Comparison of ENCODE assay signal across 25 cellular contexts in the genomic region with DNA sequence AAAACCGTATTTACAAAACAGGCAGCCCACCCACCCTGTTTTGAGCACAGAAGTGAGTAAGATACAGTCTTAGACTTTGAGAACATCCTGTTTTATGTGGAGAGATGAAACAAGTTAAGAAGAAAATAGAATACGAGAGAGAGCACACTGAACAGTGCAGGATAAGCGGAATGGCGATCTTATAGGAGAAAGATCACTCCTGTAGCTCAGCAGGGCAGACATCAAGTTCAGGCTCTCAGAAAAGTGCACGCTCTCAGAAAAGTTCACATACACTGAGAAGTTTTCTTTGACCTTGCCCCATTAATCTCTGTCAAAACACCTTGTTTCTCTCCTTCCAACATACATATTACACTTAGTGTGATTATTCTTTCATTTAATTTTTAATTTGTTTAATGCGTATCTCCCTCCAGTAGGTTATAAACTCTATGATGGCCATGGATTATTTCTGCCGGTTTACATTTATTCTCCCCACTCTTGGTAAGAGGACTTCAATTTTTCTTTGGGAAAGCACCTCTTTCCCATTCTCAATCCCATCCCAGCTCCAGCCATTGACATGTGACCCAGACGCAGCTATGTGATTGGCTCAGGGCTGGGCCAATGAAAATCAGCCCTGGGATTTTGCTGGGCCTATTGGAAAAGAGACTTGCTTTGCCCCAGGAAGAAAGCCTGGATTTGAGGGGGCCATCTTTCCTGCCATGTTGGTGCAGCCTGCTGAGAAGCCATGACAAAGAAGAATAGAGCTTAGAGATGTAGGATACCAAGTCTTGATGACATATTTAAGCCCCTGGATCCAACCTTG. TPM values are rescaled to one million over a fixed set of nuclear protein-coding genes. Genes with fewer than 3 reads are reported as not detected.
DNase-seq lines count a peak whose midpoint lies in the region; ATAC-seq and TF ChIP-seq lines count a peak whose summit lies in the region.
"Had no signal": no experiment of that assay in that cellular context is flagged by ENCODE, and none has a peak within 500 bp of the region (broad histone marks: within the 10 kb centered on the region; RNA-seq: fewer than 3 reads in every experiment).

No MANE protein-coding gene starts in this region.

- no peaks in the 10 kb centered on the region for H3K79me2 ChIP-seq in HCT116 (ENCODE audit: insufficient read depth, low read length)

- H3K27ac ChIP-seq in HCT116 (ENCODE audit: low read depth, low read length) (no peak overlapping the region), RWPE1 (no peak overlapping the region)
- H3K27ac ChIP-seq: C4-2B, HL-60, SK-N-MC had no signal

- H3K9me2 ChIP-seq in HCT116 (ENCODE audit: insufficient read depth), result no peaks in the 10 kb centered on the region

- no peak overlapping the region for H3K9ac ChIP-seq in HCT116 (ENCODE audit: low read length)

- TF ChIP-seq RAD21 in HCT116 (IDR thresholded peaks at IDR 0.05; ENCODE audit: low read depth), result no peak

- POLR2A ChIA-PET in HCT116 (lab: Charles Lee), result no interaction called here
- POLR2A ChIA-PET in RWPE1 (lab: Yijun Ruan, JAX; ENCODE audit: low non-redundant PET), result no interaction called here

- no peak overlapping the region for H3K4me2 ChIP-seq in HCT116 (ENCODE audit: low read length)

- no peaks in the 10 kb centered on the region for H3K9me3 ChIP-seq in HCT116 (ENCODE audit: control insufficient read depth in 1 of 2, insufficient read depth in 1 of 2, low read depth in 1 of 2, low read length in 2 of 2)

- RAD21 ChIA-PET in HCT116 (lab: Charles Lee; ENCODE audit: low non-redundant PET in 1 of 2, low total read pairs in 2 of 2, uncharacterized antibody in 2 of 2, unreplicated experiment in 2 of 2), result no interaction called here

- no peak overlapping the region for H2AFZ ChIP-seq in HCT116 (ENCODE audit: low read depth, low read length, poor library complexity, severe bottlenecking)

- CTCF ChIA-PET in HCT116 (lab: Charles Lee) (interaction anchor here (1.2 kb wide), 1 partner anchor 18 kb away, joined by 4 read pairs; no protein-coding TSS in a partner anchor), RWPE1 (lab: Yijun Ruan, JAX) (interaction anchor here (0.6 to 1.2 kb wide), 4 partner anchors 18 to 166 kb away, joined by 3 to 4 read pairs (median 3); no protein-coding TSS in a partner anchor)

- no peak overlapping the region for H3K4me3 ChIP-seq in HCT116 (replicated peaks in 1 of 2; ENCODE audit: low read depth in 1 of 2, low read length in 2 of 2)
- H3K4me3 ChIP-seq: SK-N-MC had no signal

- peaks cover 19% of the 10 kb centered on the region for H3K27me3 ChIP-seq in HCT116 (ENCODE audit: insufficient read depth, low read length)

- intact Hi-C loops in HCT116 (cut with micrococcal nuclease), result no loop called here

- DNase-seq in NCI-H2171 treated with DMSO at 0.1 percent for 48 hours (lab: John Stamatoyannopoulos, UW), result peak; percentile 16
- DNase-seq in NCI-H2171 (lab: John Stamatoyannopoulos, UW), result no peak
- DNase-seq in HCT116 (ENCODE audit: low read depth, low spot score), result no peak
- peak; percentile 47 for DNase-seq in RWPE1 (ENCODE audit: low spot score)
- peak; percentile 56 for DNase-seq in iPS-NIHi11 (ENCODE audit: low spot score)
- no peak for DNase-seq in NCI-H1105 treated with DMSO at 0.1 percent for 48 hours (lab: John Stamatoyannopoulos, UW)
- no peak for DNase-seq in NK-92 treated with Interleukin-12 subunit alpha and Interleukin-12 subunit beta, amount 100 ng/mL, for 24 hours (lab: John Stamatoyannopoulos, UW)
- DNase-seq: 8988T; Calu3; CD8-positive, alpha-beta memory T cell; DMS53; GDM1; Kasumi-1; NCI-H1436; NCI-H2029; NCI-H524 treated with DMSO at 0.1 percent for 48 hours; PC-3; SHP77 had no signal

- ATAC-seq in HCT116 (peak; percentile 69), GM21367 (IDR thresholded peaks at IDR 0.05; ENCODE audit: unreplicated experiment) (no peak)
- ATAC-seq: PC-3 had no signal

- no TSS peak for BruUV-seq in HCT116 (replicated peaks; lab: Mats Ljungman, UMichigan)

- H3K4me1 ChIP-seq in HCT116 (ENCODE audit: control insufficient read depth in 1 of 2, insufficient read depth in 2 of 2, low read length in 2 of 2), result no peaks in the 10 kb centered on the region

- no peaks in the 10 kb centered on the region for H4K20me1 ChIP-seq in HCT116 (ENCODE audit: insufficient read depth)

- TF ChIP-seq CTCF in HCT116 (IDR thresholded peaks at IDR 0.05 in 2 of 3, conservative IDR thresholded peaks at IDR 0.05 in 1 of 3; ENCODE audit: borderline replicate concordance in 1 of 3, insufficient read depth in 1 of 3, low read depth in 2 of 3, low read length in 2 of 3) (no peak), RWPE1 (conservative IDR thresholded peaks at IDR 0.05; ENCODE audit: low read depth) (no peak)

- no peaks in the 10 kb centered on the region for H3K36me3 ChIP-seq in HCT116 (ENCODE audit: control insufficient read depth in 1 of 2, insufficient read depth in 2 of 2, low read length in 2 of 2)

- peak; percentile 50 for TF ChIP-seq POLR2A in HCT116 (IDR thresholded peaks at IDR 0.05; ENCODE audit: borderline replicate concordance, extremely low read depth, insufficient read depth, insufficient read length)

TF ChIP-seq in HCT116, 20 proteins besides CTCF, POLR2A, EP300 and RAD21:
- TF ChIP-seq ZFX (IDR thresholded peaks at IDR 0.05) (no peak), FOSL1 (IDR thresholded peaks at IDR 0.05; ENCODE audit: low read depth) (no peak), ELF1 (IDR thresholded peaks at IDR 0.05; ENCODE audit: borderline replicate concordance, low read depth) (no peak), EZH2 (IDR thresholded peaks at IDR 0.05) (no peak), TCF7L2 (IDR thresholded peaks at IDR 0.05; ENCODE audit: borderline replicate concordance, extremely low read depth, insufficient read depth, insufficient read length) (no peak), SP1 (IDR thresholded peaks at IDR 0.05; ENCODE audit: low read depth) (no peak), POLR2AphosphoS5 (IDR thresholded peaks at IDR 0.05; ENCODE audit: low read depth, low read length) (no peak), CEBPB (IDR thresholded peaks at IDR 0.05; ENCODE audit: low read depth) (no peak), ZNF274 (IDR thresholded peaks at IDR 0.05; ENCODE audit: low read depth, low read length) (no peak), YY1 (IDR thresholded peaks at IDR 0.05; ENCODE audit: extremely low read depth, insufficient replicate concordance, low read depth, low read length) (no peak), EZH2phosphoT487 (IDR thresholded peaks at IDR 0.05; ENCODE audit: borderline replicate concordance) (no peak), SRF (IDR thresholded peaks at IDR 0.05; ENCODE audit: low read depth) (no peak), SIN3A (IDR thresholded peaks at IDR 0.05; ENCODE audit: low read depth) (no peak), EGR1 (IDR thresholded peaks at IDR 0.05; ENCODE audit: low read depth) (no peak), JUND (IDR thresholded peaks at IDR 0.05) (no peak)
- TF ChIP-seq, protein P1, sequence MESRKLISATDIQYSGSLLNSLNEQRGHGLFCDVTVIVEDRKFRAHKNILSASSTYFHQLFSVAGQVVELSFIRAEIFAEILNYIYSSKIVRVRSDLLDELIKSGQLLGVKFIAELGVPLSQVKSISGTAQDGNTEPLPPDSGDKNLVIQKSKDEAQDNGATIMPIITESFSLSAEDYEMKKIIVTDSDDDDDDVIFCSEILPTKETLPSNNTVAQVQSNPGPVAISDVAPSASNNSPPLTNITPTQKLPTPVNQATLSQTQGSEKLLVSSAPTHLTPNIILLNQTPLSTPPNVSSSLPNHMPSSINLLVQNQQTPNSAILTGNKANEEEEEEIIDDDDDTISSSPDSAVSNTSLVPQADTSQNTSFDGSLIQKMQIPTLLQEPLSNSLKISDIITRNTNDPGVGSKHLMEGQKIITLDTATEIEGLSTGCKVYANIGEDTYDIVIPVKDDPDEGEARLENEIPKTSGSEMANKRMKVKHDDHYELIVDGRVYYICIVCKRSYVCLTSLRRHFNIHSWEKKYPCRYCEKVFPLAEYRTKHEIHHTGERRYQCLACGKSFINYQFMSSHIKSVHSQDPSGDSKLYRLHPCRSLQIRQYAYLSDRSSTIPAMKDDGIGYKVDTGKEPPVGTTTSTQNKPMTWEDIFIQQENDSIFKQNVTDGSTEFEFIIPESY (IDR thresholded peaks at IDR 0.05; ENCODE audit: extremely low read depth, insufficient replicate concordance, low read length), result no peak
- TF ChIP-seq, protein P2, sequence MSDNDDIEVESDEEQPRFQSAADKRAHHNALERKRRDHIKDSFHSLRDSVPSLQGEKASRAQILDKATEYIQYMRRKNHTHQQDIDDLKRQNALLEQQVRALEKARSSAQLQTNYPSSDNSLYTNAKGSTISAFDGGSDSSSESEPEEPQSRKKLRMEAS (IDR thresholded peaks at IDR 0.05), result no peak
- TF ChIP-seq, protein P3, sequence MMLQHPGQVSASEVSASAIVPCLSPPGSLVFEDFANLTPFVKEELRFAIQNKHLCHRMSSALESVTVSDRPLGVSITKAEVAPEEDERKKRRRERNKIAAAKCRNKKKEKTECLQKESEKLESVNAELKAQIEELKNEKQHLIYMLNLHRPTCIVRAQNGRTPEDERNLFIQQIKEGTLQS (IDR thresholded peaks at IDR 0.05), result no peak

RNA-seq across cellular contexts. Expression of a gene that starts 16.2 kb away (rescaled TPM):
- 0.79 TPM for total RNA-seq in HCT116 (2021; ENCODE audit: unreplicated experiment)
- 0.39 and 0.47 TPM in 2 replicates for polyA plus RNA-seq in HCT116 (2012)
- total RNA-seq: Calu3, HT-29, RPMI7951 had no signal
- polyA plus RNA-seq: CD8-positive, alpha-beta memory T cell; IgD-negative memory B cell had no signal

Comparison
In these comparisons a context has a peak if more than half of its experiments do, and no peak if none do; other contexts are left out.
1. DNase-seq: peak in NCI-H2171 treated with DMSO at 0.1 percent for 48 hours (single experiment), RWPE1 (single experiment) and iPS-NIHi11 (single experiment); none in NCI-H2171 (single experiment), HCT116 (single experiment), NCI-H1105 treated with DMSO at 0.1 percent for 48 hours (single experiment) and NK-92 treated with Interleukin-12 subunit alpha and Interleukin-12 subunit beta, amount 100 ng/mL, for 24 hours (single experiment).